In the genomic region with DNA sequence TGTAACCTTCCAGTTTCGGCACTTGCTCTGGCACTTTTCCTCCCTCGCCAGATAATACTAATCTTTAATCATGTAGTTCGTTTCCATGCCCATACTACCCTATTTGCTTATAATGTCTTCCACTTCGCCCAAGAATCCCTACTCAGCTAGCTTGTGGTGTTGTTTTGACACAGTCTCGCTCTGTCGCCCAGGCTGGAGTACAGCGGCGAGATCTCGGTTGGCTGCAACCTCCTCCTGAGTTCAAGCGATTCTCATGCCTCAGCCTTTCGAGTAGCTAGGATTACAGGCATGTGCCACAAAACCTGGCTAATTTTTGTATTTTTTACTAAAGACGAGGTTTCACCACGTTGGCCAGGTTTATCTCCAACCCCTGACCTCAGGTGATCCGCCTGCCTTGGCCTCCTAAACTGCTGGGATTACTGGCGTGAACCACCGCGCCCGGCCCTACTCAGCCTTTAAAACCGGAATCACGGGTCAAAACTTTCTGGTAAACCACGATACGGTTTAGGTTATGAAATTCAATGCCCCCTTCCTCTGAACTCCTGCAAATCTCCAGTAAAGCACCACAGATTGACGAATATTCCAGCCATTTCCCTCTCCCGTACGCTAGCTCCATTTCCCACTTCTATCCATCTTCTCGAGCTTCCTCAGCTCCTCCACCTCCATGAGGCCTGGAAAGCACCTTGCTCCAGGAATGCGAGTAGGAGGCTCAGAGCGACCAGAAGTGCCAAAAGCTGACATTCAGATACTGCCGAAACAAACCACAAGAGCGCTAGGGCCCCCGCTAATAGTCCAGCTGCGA, we compare ENCODE assay signal across 8 cellular contexts. TPM values are rescaled to one million over a fixed set of nuclear protein-coding genes. Genes with fewer than 3 reads are reported as not detected.
DNase-seq lines count a peak whose midpoint lies in the region; ATAC-seq, FAIRE-seq and TF ChIP-seq lines count a peak whose summit lies in the region.

No MANE protein-coding gene starts in this region.

- H3K79me2 ChIP-seq in GM12878 (ENCODE audit: control insufficient read depth, insufficient read depth, low read length) = peaks cover 26% of the 10 kb centered on the region

- intact Hi-C loops in GM12878 (cut with micrococcal nuclease; ENCODE audit: unreplicated experiment) (loop anchor here (2.0 kb wide), 1 partner anchor 99 kb away; the partner anchor contains the start of gene KNL1), right lobe of liver (cut with DNase I) (no loop called here)

- RAD21 ChIA-PET in GM12878 (lab: Charles Lee; ENCODE audit: unreplicated experiment) = interaction anchor here (0.6 to 2.0 kb wide), 22 partner anchors 9 to 640 kb away, joined by 3 to 11 read pairs (median 4); partner anchors contain the start of genes BAHD1, CCDC32, PPP1R14D and RPUSD2

- H3K9ac ChIP-seq in GM12878 (ENCODE audit: control insufficient read depth, insufficient read depth, low read length) = peak overlapping the region; percentile 85

- peak; percentile 47 for FAIRE-seq in GM12878 (lab: Jason Lieb, UNC)

- peak; percentile 2 for ATAC-seq in HG03571 (IDR thresholded peaks at IDR 0.05; ENCODE audit: unreplicated experiment)
- peak; percentile 47 for ATAC-seq in GM12878
- no peak for ATAC-seq in right lobe of liver
- ATAC-seq in esophagus mucosa = no peak

- H2AFZ ChIP-seq in GM12878 (ENCODE audit: control insufficient read depth, low read depth, low read length) = peak overlapping the region; percentile 63

- POLR2A ChIA-PET in GM12878 (lab: Charles Lee) = interaction anchor here (0.5 to 2.2 kb wide), 21 partner anchors 10 to 250 kb away, joined by 3 to 14 read pairs (median 4); partner anchors contain the start of genes C15orf62, CCDC32, DNAJC17 and RPUSD2

- peak overlapping the region; percentile 65 for H3K4me2 ChIP-seq in GM12878 (ENCODE audit: control insufficient read depth, insufficient read depth)

- no peak for TF ChIP-seq RAD21 in GM12878 (IDR thresholded peaks at IDR 0.05; ENCODE audit: insufficient read depth, low read depth, low read length)

- in situ Hi-C loops in GM12878 (cut with MboI) = no loop called here

- H3K36me3 ChIP-seq in GM12878 (ENCODE audit: control insufficient read depth in 2 of 2, insufficient read depth in 2 of 2, low read length in 1 of 2) = peaks cover 0 to 3% of the 10 kb centered on the region in 2 experiments; a peak in 2 of 4 replicates
- H3K36me3 ChIP-seq in right lobe of liver = no peaks in the 10 kb centered on the region
- no peaks in the 10 kb centered on the region for H3K36me3 ChIP-seq in urinary bladder (ENCODE audit: insufficient read depth)

- H3K4me3 ChIP-seq in GM12878 (peak overlapping the region; percentile 96), right lobe of liver (peak overlapping the region; percentile 67 to 95 (median 86)), urinary bladder (ENCODE audit: low read depth, low read length) (peak overlapping the region; percentile 65)

- SMC1A ChIA-PET in GM12878 (lab: Charles Lee; ENCODE audit: uncharacterized antibody, unreplicated experiment) = interaction anchor here (0.6 to 2.5 kb wide), 27 partner anchors 9 to 296 kb away, joined by 3 to 14 read pairs (median 4); partner anchors contain the start of genes C15orf62, DNAJC17, GCHFR and VPS18

- no peak for TF ChIP-seq EP300 in GM12878 (IDR thresholded peaks at IDR 0.05; ENCODE audit: borderline replicate concordance in 1 of 2, control insufficient read depth in 1 of 2, low read depth in 2 of 2, low read length in 2 of 2)

- H3K9me3 ChIP-seq in GM12878 (replicated peaks; ENCODE audit: control insufficient read depth, insufficient read depth, low read length) = no peaks in the 10 kb centered on the region
- H3K9me3 ChIP-seq in right lobe of liver = no peaks in the 10 kb centered on the region

- WGBS in GM12878 (ENCODE audit: insufficient coverage, insufficient replicate concordance, low lambda C conversion rate, missing lambda C conversion rate) = 1% methylated on average over 32 of the region's 32 CpGs
- 24% methylated on average over 28 of the region's 32 CpGs for WGBS in right lobe of liver (ENCODE audit: insufficient coverage, low coverage, low lambda C conversion rate, missing lambda C conversion rate)
- WGBS in urinary bladder = 28% methylated on average over 32 of the region's 32 CpGs

- H3K4me1 ChIP-seq in GM12878 (ENCODE audit: control insufficient read depth, insufficient read depth, low read length) (peaks cover 2% of the 10 kb centered on the region), right lobe of liver (peaks cover 0 to 11% (median 3%) of the 10 kb centered on the region in 4 donors), urinary bladder (ENCODE audit: insufficient read depth) (no peaks in the 10 kb centered on the region)

- H4K20me1 ChIP-seq in GM12878 (ENCODE audit: control insufficient read depth, insufficient read depth) = no peaks in the 10 kb centered on the region

- DNase-seq in activated CD8-positive, alpha-beta memory T cell treated with anti-CD3 and anti-CD28 coated beads for 24 hours = peak; percentile 60
- DNase-seq in activated CD8-positive, alpha-beta memory T cell treated with anti-CD3 and anti-CD28 coated beads, Interleukin-2, amount 50 U/mL, for 48 hours = no peak
- peak; percentile 19 for DNase-seq in GM12878 (ENCODE audit: low read depth, low spot score)
- DNase-seq in right lobe of liver = no peak
- no peak for DNase-seq in NCI-H446 treated with DMSO at 0.1 percent for 48 hours (lab: John Stamatoyannopoulos, UW)

- H3K27ac ChIP-seq in GM12878 (ENCODE audit: control insufficient read depth, insufficient read depth) = peak overlapping the region; percentile 86
- peak overlapping the region; percentile 87 to 99 (median 99) for H3K27ac ChIP-seq in right lobe of liver
- H3K27ac ChIP-seq in urinary bladder (ENCODE audit: low read depth) = no peak overlapping the region

- no peak for TF ChIP-seq CTCF in GM12878 (IDR thresholded peaks at IDR 0.05 in 2 of 3, conservative IDR thresholded peaks at IDR 0.05 in 1 of 3; ENCODE audit: control insufficient read depth in 2 of 3, extremely low read depth in 1 of 3, insufficient read depth in 1 of 3, low read depth in 3 of 3, low read length in 3 of 3)
- no peak for TF ChIP-seq CTCF in right lobe of liver (IDR thresholded peaks at IDR 0.05)

- CTCF ChIA-PET in GM12878 (lab: Yijun Ruan, JAX) = interaction anchor here (0.7 to 3.1 kb wide), 22 partner anchors 9 to 210 kb away, joined by 3 to 20 read pairs (median 4); partner anchors contain the start of genes C15orf62 and VPS18

- TF ChIP-seq POLR2A in GM12878 (IDR thresholded peaks at IDR 0.05; ENCODE audit: low read depth, low read length) = 0 out of 2 replicates have a peak, but pooled peaks have one; percentile 12
- no peak for TF ChIP-seq POLR2A in right lobe of liver (IDR thresholded peaks at IDR 0.05)

- H3K27me3 ChIP-seq in GM12878 (replicated peaks in 1 of 2; ENCODE audit: control insufficient read depth in 2 of 2, insufficient read depth in 2 of 2, low read length in 1 of 2) = no peaks in the 10 kb centered on the region
- no peaks in the 10 kb centered on the region for H3K27me3 ChIP-seq in right lobe of liver

- BruUV-seq in GM12878 (replicated peaks; lab: Mats Ljungman, UMichigan) = TSS peak; percentile 81

TF ChIP-seq in GM12878, 131 proteins besides CTCF, POLR2A, EP300 and RAD21 (continues in another document):
- TF ChIP-seq SIX5 (IDR thresholded peaks at IDR 0.05; ENCODE audit: low read depth, low read length, severe bottlenecking) (no peak), PML (IDR thresholded peaks at IDR 0.05; ENCODE audit: low read length) (0 out of 2 replicates have a peak, but pooled peaks have one; percentile 14), TARDBP (IDR thresholded peaks at IDR 0.05; ENCODE audit: borderline replicate concordance) (0 out of 2 replicates have a peak, but pooled peaks have one; percentile 13), ZNF274 (IDR thresholded peaks at IDR 0.05; ENCODE audit: insufficient read depth, insufficient read length) (no peak), IKZF1 (conservative IDR thresholded peaks at IDR 0.05) (peak; percentile 77; the same call in 1 of the 2 replicates), CREM (IDR thresholded peaks at IDR 0.05; ENCODE audit: low read depth) (0 out of 2 replicates have a peak, but pooled peaks have one; percentile 41), CBFB (IDR thresholded peaks at IDR 0.05; ENCODE audit: low read depth) (peak; percentile 91), BCL3 (IDR thresholded peaks at IDR 0.05; ENCODE audit: borderline replicate concordance, insufficient read depth, low read depth, low read length, poor library complexity, severe bottlenecking) (no peak)

RNA-seq across cellular contexts. Expression of gene RAD51, which starts 0.9 kb away (rescaled TPM):
- 9.2 and 10.9 TPM in 2 replicates for total RNA-seq in GM12878 (2013; cell fraction: nucleolus; rRNA removed)
- 23.7 and 24.2 TPM in 2 replicates for total RNA-seq in GM12878 (2014; rRNA removed)
- total RNA-seq in GM12878 (2014; rRNA removed; fragmentation: Illumina TruSeq; extraction: Trizol) = 18.7 and 19.2 TPM in 2 replicates
- 36.3 and 36.8 TPM in 2 replicates for total RNA-seq in GM12878 (2021)
- 9.8 TPM for polyA plus RNA-seq in GM12878 (2011; ENCODE audit: low read depth)
- 27.9 and 29.0 TPM in 2 replicates for polyA plus RNA-seq in GM12878 (2011; rRNA removed)
- 28.7 and 32.6 TPM in 2 replicates for polyA plus RNA-seq in GM12878 (2011; cell fraction: cytosol; rRNA removed)
- polyA plus RNA-seq in GM12878 (2011; cell fraction: nucleus; rRNA removed) = 23.6 and 28.1 TPM in 2 replicates
- 18.0 and 20.4 TPM in 2 replicates for polyA plus RNA-seq in GM12878 (2012)
- 33.6 and 38.7 TPM in 2 replicates for polyA plus RNA-seq in GM12878 (2014; fragmentation: Illumina TruSeq; extraction: Trizol)
- polyA plus RNA-seq in GM12878 (2014; fragmentation: Nextera tagmentation; extraction: Ambion mirVana) = 10 to 100 TPM; 13.1 to 23.6 TPM
- polyA plus RNA-seq in GM12878 (2014; rRNA removed) = 31.1 and 33.2 TPM in 2 replicates
- 10 to 100 TPM; 53.9 to 55.0 TPM for polyA plus RNA-seq in GM12878 (2016; fragmentation: Nextera tagmentation; extraction: Ambion mirVana)
- polyA minus RNA-seq in GM12878 (2011; rRNA and poly(A)+ RNA removed) = 30.1 and 32.3 TPM in 2 replicates
- polyA minus RNA-seq in GM12878 (2011; cell fraction: cytosol; rRNA and poly(A)+ RNA removed) = 8.5 and 8.6 TPM in 2 replicates
- 10.8 and 13.7 TPM in 2 replicates for polyA minus RNA-seq in GM12878 (2011; cell fraction: nucleus; rRNA and poly(A)+ RNA removed)
- 1 to 10 TPM in 2 of 6 experiments, under 1 TPM in 2, not detected in 2; 0.66 to 1.7 (median 1.1) TPM for total RNA-seq in right lobe of liver
- 2.2 TPM for total RNA-seq in urinary bladder
- polyA plus RNA-seq in urinary bladder = 0.98 TPM
- 8.2 TPM for total RNA-seq in esophagus mucosa

Comparison
In these comparisons a context has a peak if more than half of its experiments do, and no peak if none do; other contexts are left out.
1. DNase-seq: peak in activated CD8-positive, alpha-beta memory T cell treated with anti-CD3 and anti-CD28 coated beads for 24 hours (single experiment) and GM12878 (single experiment); none in activated CD8-positive, alpha-beta memory T cell treated with anti-CD3 and anti-CD28 coated beads, Interleukin-2, amount 50 U/mL, for 48 hours (single experiment), right lobe of liver (0 of 3) and NCI-H446 treated with DMSO at 0.1 percent for 48 hours (single experiment).
2. ATAC-seq: peak in HG03571 (single experiment) and GM12878 (single experiment); none in right lobe of liver (0 of 4) and esophagus mucosa (single experiment).
3. Peak in every context shown above with its lines, with median percentiles within 50 percentile points of each other: H3K4me3 ChIP-seq.